Comparison of ENCODE assay signal across 9 cellular contexts in genomic region chrX:2689773-2690666, GRCh38. TPM values are rescaled to one million over a fixed set of nuclear protein-coding genes. Genes with fewer than 3 reads are reported as not detected.
DNase-seq lines count a peak whose midpoint lies in the region; ATAC-seq and TF ChIP-seq lines count a peak whose summit lies in the region.
"Had no signal": no experiment of that assay in that cellular context is flagged by ENCODE, and none has a peak within 500 bp of the region (broad histone marks: within the 10 kb centered on the region; RNA-seq: fewer than 3 reads in every experiment).

No MANE protein-coding gene starts in this region.

- peaks cover 28% of the 10 kb centered on the region for H3K4me1 Mint-ChIP-seq in activated naive CD4-positive, alpha-beta T cell treated with anti-CD3 and anti-CD28 coated beads, Interleukin-2, amount 50 U/mL, for 24 hours
- H3K4me1 Mint-ChIP-seq in activated naive CD4-positive, alpha-beta T cell treated with anti-CD3 and anti-CD28 coated beads for 36 hours (ENCODE audit: low read depth): peaks cover 18% of the 10 kb centered on the region
- H3K4me1 Mint-ChIP-seq in mesothelial cell of epicardium (peaks cover 35% of the 10 kb centered on the region), type B pancreatic cell (ENCODE audit: unreplicated experiment) (peaks cover 17% of the 10 kb centered on the region)

- H3K36me3 ChIP-seq in brain microvascular endothelial cell (replicated peaks): no peaks in the 10 kb centered on the region

- no peak for ATAC-seq in GM21360 (IDR thresholded peaks at IDR 0.05; ENCODE audit: unreplicated experiment)

- peak overlapping the region; percentile 51 for H3K27ac Mint-ChIP-seq in activated naive CD4-positive, alpha-beta T cell treated with anti-CD3 and anti-CD28 coated beads, Interleukin-2, amount 50 U/mL, for 24 hours
- no peak overlapping the region for H3K27ac Mint-ChIP-seq in activated naive CD4-positive, alpha-beta T cell treated with anti-CD3 and anti-CD28 coated beads for 36 hours
- peak overlapping the region; percentile 87 for H3K27ac Mint-ChIP-seq in mesothelial cell of epicardium
- peak overlapping the region; percentile 90 for H3K27ac Mint-ChIP-seq in type B pancreatic cell

- no peaks in the 10 kb centered on the region for H3K9me3 Mint-ChIP-seq in activated naive CD4-positive, alpha-beta T cell treated with anti-CD3 and anti-CD28 coated beads, Interleukin-2, amount 50 U/mL, for 24 hours
- H3K9me3 Mint-ChIP-seq in activated naive CD4-positive, alpha-beta T cell treated with anti-CD3 and anti-CD28 coated beads for 36 hours: no peaks in the 10 kb centered on the region
- no peaks in the 10 kb centered on the region for H3K9me3 Mint-ChIP-seq in mesothelial cell of epicardium
- no peaks in the 10 kb centered on the region for H3K9me3 Mint-ChIP-seq in type B pancreatic cell

- peak overlapping the region; percentile 76 for H3K4me3 ChIP-seq in brain microvascular endothelial cell (ENCODE audit: low read depth, low read length)

- no peak for DNase-seq in activated naive CD4-positive, alpha-beta T cell treated with anti-CD3 and anti-CD28 coated beads for 36 hours
- DNase-seq in brain microvascular endothelial cell: no peak
- no peak for DNase-seq in mesothelial cell of epicardium (ENCODE audit: low spot score in 2 of 2, unreplicated experiment in 2 of 2)
- no peak for DNase-seq in type B pancreatic cell (ENCODE audit: extremely low spot score, unreplicated experiment)
- no peak for DNase-seq in epidermal melanocyte (ENCODE audit: insufficient read length, low spot score)
- DNase-seq in SHP77 (lab: John Stamatoyannopoulos, UW): no peak
- DNase-seq: NCI-H1092 treated with DMSO at 0.1 percent for 48 hours had no signal

- intact Hi-C loops in activated naive CD4-positive, alpha-beta T cell treated with anti-CD3 and anti-CD28 coated beads for 36 hours (cut with micrococcal nuclease): loop anchor here (5.0 to 10.0 kb wide), 3 partner anchors 1025 to 1223 kb away; partner anchors contain the start of genes AKAP17A and PRKX

- H3K27ac ChIP-seq in brain microvascular endothelial cell: no peak overlapping the region

- CTCF ChIA-PET in activated naive CD4-positive, alpha-beta T cell treated with anti-CD3 and anti-CD28 coated beads for 36 hours (lab: Charles Lee): no interaction called here

- H3K36me3 Mint-ChIP-seq in activated naive CD4-positive, alpha-beta T cell treated with anti-CD3 and anti-CD28 coated beads, Interleukin-2, amount 50 U/mL, for 24 hours: peaks cover 5% of the 10 kb centered on the region
- peaks cover 23% of the 10 kb centered on the region for H3K36me3 Mint-ChIP-seq in activated naive CD4-positive, alpha-beta T cell treated with anti-CD3 and anti-CD28 coated beads for 36 hours (ENCODE audit: low read depth)
- H3K36me3 Mint-ChIP-seq in mesothelial cell of epicardium (no peaks in the 10 kb centered on the region), type B pancreatic cell (peaks cover 4% of the 10 kb centered on the region)

- in situ Hi-C loops in brain microvascular endothelial cell (cut with HindIII; ENCODE audit: low pct_ligation_motif_present, low sequenced_read_pairs): no loop called here

- TF ChIP-seq CTCF in brain microvascular endothelial cell (IDR thresholded peaks at IDR 0.05; ENCODE audit: low read depth, low read length, missing control alignments) (no peak), mesothelial cell of epicardium (IDR thresholded peaks at IDR 0.05; ENCODE audit: unreplicated experiment) (no peak), type B pancreatic cell (conservative IDR thresholded peaks at IDR 0.05) (no peak)

- peak overlapping the region; percentile 82 for H3K4me3 Mint-ChIP-seq in activated naive CD4-positive, alpha-beta T cell treated with anti-CD3 and anti-CD28 coated beads, Interleukin-2, amount 50 U/mL, for 24 hours
- no peak overlapping the region for H3K4me3 Mint-ChIP-seq in activated naive CD4-positive, alpha-beta T cell treated with anti-CD3 and anti-CD28 coated beads for 36 hours
- H3K4me3 Mint-ChIP-seq in mesothelial cell of epicardium (peak overlapping the region; percentile 74), type B pancreatic cell (peak overlapping the region; percentile 89)

- H3K27me3 ChIP-seq in brain microvascular endothelial cell (replicated peaks): no peaks in the 10 kb centered on the region

- H3K27me3 Mint-ChIP-seq in activated naive CD4-positive, alpha-beta T cell treated with anti-CD3 and anti-CD28 coated beads, Interleukin-2, amount 50 U/mL, for 24 hours: no peaks in the 10 kb centered on the region
- H3K27me3 Mint-ChIP-seq in activated naive CD4-positive, alpha-beta T cell treated with anti-CD3 and anti-CD28 coated beads for 36 hours (ENCODE audit: low read depth): no peaks in the 10 kb centered on the region
- no peaks in the 10 kb centered on the region for H3K27me3 Mint-ChIP-seq in mesothelial cell of epicardium (ENCODE audit: low read depth)
- H3K27me3 Mint-ChIP-seq in type B pancreatic cell: no peaks in the 10 kb centered on the region

RNA-seq across cellular contexts. Expression of gene CD99, which starts 1.1 kb away (rescaled TPM):
- total RNA-seq in activated naive CD4-positive, alpha-beta T cell treated with anti-CD3 and anti-CD28 coated beads for 36 hours: 100 to 1,000 TPM; 205 to 215 TPM
- 244 to 260 TPM (median 248 TPM) in 3 replicates for total RNA-seq in mesothelial cell of epicardium
- total RNA-seq in type B pancreatic cell (ENCODE audit: low replicate concordance): 292 and 372 TPM in 2 replicates
